In the genomic region with DNA sequence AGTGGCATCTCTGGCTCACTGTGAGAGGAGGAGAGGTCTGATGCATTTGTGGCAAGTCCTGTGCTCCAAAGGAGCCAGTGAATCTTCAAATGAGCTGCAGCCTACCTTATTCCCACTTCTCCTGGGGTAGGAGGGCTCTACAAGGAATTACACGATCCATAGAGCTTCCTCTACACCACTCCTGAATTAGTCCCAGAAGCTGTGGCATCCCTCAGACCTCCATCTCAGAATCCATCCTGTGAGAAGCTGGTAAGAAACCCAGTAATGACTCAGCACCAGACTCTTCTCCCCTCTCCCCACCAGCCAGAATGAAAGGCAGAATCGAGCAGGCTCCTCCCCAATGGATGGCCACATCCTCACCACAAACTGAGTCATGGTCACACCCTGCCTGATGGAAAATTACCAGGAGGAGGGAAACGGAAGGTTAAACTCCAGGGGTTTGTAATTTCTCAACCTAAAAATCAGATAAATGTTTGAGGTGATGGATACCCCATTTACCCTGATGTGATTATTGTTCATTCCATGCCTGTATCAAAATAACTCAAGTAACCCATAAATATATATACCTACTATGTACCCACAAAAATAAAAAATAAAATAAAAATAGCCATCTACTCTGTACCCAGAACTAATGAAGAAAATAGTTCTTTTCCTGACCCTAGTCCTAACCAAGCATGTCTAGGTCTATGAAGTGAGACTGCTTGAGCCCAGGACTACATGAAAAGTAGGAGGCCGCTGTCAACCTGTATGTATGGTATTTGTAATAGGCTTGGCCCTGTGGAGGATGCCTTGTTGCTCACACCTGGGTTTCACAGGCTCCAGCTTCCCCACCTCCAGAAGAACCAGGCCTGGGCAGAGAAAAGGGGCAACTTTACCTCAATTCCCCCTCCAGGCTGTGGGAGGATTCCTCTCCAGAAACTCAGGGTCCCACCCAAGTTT, we compare ENCODE assay signal across 8 cellular contexts. TPM values are rescaled to one million over a fixed set of nuclear protein-coding genes. Genes with fewer than 3 reads are reported as not detected.
DNase-seq lines count a peak whose midpoint lies in the region; ATAC-seq lines count a peak whose summit lies in the region.

No MANE protein-coding gene starts in this region.

- peak; percentile 74 for ATAC-seq in GM21717 (IDR thresholded peaks at IDR 0.05; ENCODE audit: unreplicated experiment)
- ATAC-seq in GM19397 (IDR thresholded peaks at IDR 0.05; ENCODE audit: unreplicated experiment), result no peak

- DNase-seq in DMS53 treated with DMSO at 0.1 percent for 48 hours (lab: John Stamatoyannopoulos, UW; ENCODE audit: unreplicated experiment) (peak; percentile 33), Kasumi-1 (lab: John Stamatoyannopoulos, UW) (peak; percentile 88 to 94), non-pigmented ciliary epithelial cell (ENCODE audit: low read depth) (peak; percentile 96), ureter (ENCODE audit: low spot score) (peak; percentile 83)
- DNase-seq in activated CD4-positive, alpha-beta T cell treated with anti-CD3 and anti-CD28 coated beads for 4 hours, result peak; percentile 67
- peak; percentile 14 for DNase-seq in effector CD4-positive, alpha-beta T cell

RNA-seq across cellular contexts. Expression of a gene that starts 6.6 kb away (rescaled TPM):
- 1,020 TPM for total RNA-seq in ureter

RNA-seq across cellular contexts. Expression of a gene that starts 34.8 kb away (rescaled TPM):
- 103 TPM for total RNA-seq in ureter

RNA-seq across cellular contexts. Expression of a gene that starts 40.0 kb away (rescaled TPM):
- total RNA-seq in ureter, result 3.1 TPM

Comparison
In these comparisons a context has a peak if more than half of its experiments do, and no peak if none do; other contexts are left out.
1. DNase-seq: peak in every context shown above with its lines; median percentile 96 in non-pigmented ciliary epithelial cell; 91 in Kasumi-1; 83 in ureter; 67 in activated CD4-positive, alpha-beta T cell treated with anti-CD3 and anti-CD28 coated beads for 4 hours; 33 in DMS53 treated with DMSO at 0.1 percent for 48 hours; 14 in effector CD4-positive, alpha-beta T cell.